ENCODE assay signal across 34 cellular contexts in genomic region chr19:11787536-11787935, GRCh38. TPM values are rescaled to one million over a fixed set of nuclear protein-coding genes. Genes with fewer than 3 reads are reported as not detected.
A peak's percentile ranks its signal among the peaks of the same experiment; 100 is the strongest.
DNase-seq lines count a peak whose midpoint lies in the region; ATAC-seq and TF ChIP-seq lines count a peak whose summit lies in the region.
"Had no signal": no experiment of that assay in that cellular context is flagged by ENCODE, and none has a peak within 500 bp of the region (broad histone marks: within the 10 kb centered on the region; RNA-seq: fewer than 3 reads in every experiment).

No MANE protein-coding gene starts in this region.

- TF ChIP-seq POLR2A in right lobe of liver (IDR thresholded peaks at IDR 0.05) (no peak), thyroid gland (IDR thresholded peaks at IDR 0.05) (no peak)

- TF ChIP-seq RAD21 in liver (IDR thresholded peaks at IDR 0.05): no peak

- peaks cover 0 to 9% (median 3%) of the 10 kb centered on the region in 4 donors for H3K36me3 ChIP-seq in liver (ENCODE audit: control insufficient read depth in 4 of 4, insufficient read depth in 3 of 4, low read depth in 1 of 4, low read length in 3 of 4)
- H3K36me3 ChIP-seq in right lobe of liver: no peaks in the 10 kb centered on the region
- H3K36me3 ChIP-seq in adipocyte (ENCODE audit: control insufficient read depth, insufficient read depth, low read length, severe bottlenecking): peaks cover 16% of the 10 kb centered on the region
- H3K36me3 ChIP-seq in thyroid gland: no peaks in the 10 kb centered on the region

- no peaks in the 10 kb centered on the region for H3K27me3 Mint-ChIP-seq in activated T-helper 2 cell treated with anti-CD3 and anti-CD28 coated beads, Interferon-gamma antibody, Interleukin-2, Interleukin-4, amounts not matched to agents 10 μg/mL and 5 μg/mL and 100 μg/mL, durations not matched to agents 14 hours and 24 hours and 36 hours (ENCODE audit: low read depth)
- H3K27me3 Mint-ChIP-seq: B cell; CD4-positive, alpha-beta memory T cell; CD4-positive, alpha-beta T cell; CD4-positive, CD25-positive, alpha-beta regulatory T cell; CD8-positive, alpha-beta memory T cell had no signal

- no peak overlapping the region for H3K27ac Mint-ChIP-seq in activated T-helper 2 cell treated with anti-CD3 and anti-CD28 coated beads, Interferon-gamma antibody, Interleukin-2, Interleukin-4, amounts not matched to agents 10 μg/mL and 5 μg/mL and 100 μg/mL, durations not matched to agents 14 hours and 24 hours and 36 hours
- H3K27ac Mint-ChIP-seq: B cell; CD14-positive monocyte; CD4-positive, alpha-beta memory T cell; CD4-positive, alpha-beta T cell; CD4-positive, CD25-positive, alpha-beta regulatory T cell; CD8-positive, alpha-beta memory T cell; CD8-positive, alpha-beta T cell had no signal

- peaks cover 73% of the 10 kb centered on the region for H3K9me3 Mint-ChIP-seq in activated T-helper 2 cell treated with anti-CD3 and anti-CD28 coated beads, Interferon-gamma antibody, Interleukin-2, Interleukin-4, amounts not matched to agents 10 μg/mL and 5 μg/mL and 100 μg/mL, durations not matched to agents 14 hours and 24 hours and 36 hours

- peak overlapping the region in 2 of 3 donors; percentile 22 to 34 for H3K4me3 ChIP-seq in liver (ENCODE audit: low read depth in 1 of 3, low read length in 3 of 3)
- H3K4me3 ChIP-seq in right lobe of liver: no peak overlapping the region
- H3K4me3 ChIP-seq in adipocyte (ENCODE audit: low read length): peak overlapping the region; percentile 62
- H3K4me3 ChIP-seq in thyroid gland (replicated peaks in 1 of 3): no peak overlapping the region
- H3K4me3 ChIP-seq: A549; BLaER1; BLaER1 treated with 17β-estradiol and CSF1 and Interleukin-3, amounts not matched to agents 10 nM and 100 nM had no signal

- no peak overlapping the region for H3K9ac ChIP-seq in liver (ENCODE audit: low read depth in 1 of 2, low read length in 2 of 2)
- H3K9ac ChIP-seq in adipocyte (ENCODE audit: low read length): no peak overlapping the region
- H3K9ac ChIP-seq: BLaER1; BLaER1 treated with 17β-estradiol and CSF1 and Interleukin-3, amounts not matched to agents 10 nM and 100 nM had no signal

- H3K9me3 ChIP-seq in liver (ENCODE audit: control insufficient read depth in 4 of 4, low read length in 3 of 4) (peaks cover 31 to 53% (median 40%) of the 10 kb centered on the region in 4 donors), right lobe of liver (peaks cover 2 to 69% (median 14%) of the 10 kb centered on the region in 4 donors), adipocyte (ENCODE audit: control insufficient read depth, low read length) (peaks cover 85% of the 10 kb centered on the region), thyroid gland (no peaks in the 10 kb centered on the region)
- H3K9me3 ChIP-seq: A549 had no signal

- peaks cover 26% of the 10 kb centered on the region for H3K36me3 Mint-ChIP-seq in activated T-helper 2 cell treated with anti-CD3 and anti-CD28 coated beads, Interferon-gamma antibody, Interleukin-2, Interleukin-4, amounts not matched to agents 10 μg/mL and 5 μg/mL and 100 μg/mL, durations not matched to agents 14 hours and 24 hours and 36 hours (ENCODE audit: low read depth)

- no peaks in the 10 kb centered on the region for H3K4me1 Mint-ChIP-seq in activated T-helper 2 cell treated with anti-CD3 and anti-CD28 coated beads, Interferon-gamma antibody, Interleukin-2, Interleukin-4, amounts not matched to agents 10 μg/mL and 5 μg/mL and 100 μg/mL, durations not matched to agents 14 hours and 24 hours and 36 hours (ENCODE audit: low read depth)
- H3K4me1 Mint-ChIP-seq: B cell; CD14-positive monocyte; CD4-positive, CD25-positive, alpha-beta regulatory T cell; CD8-positive, alpha-beta memory T cell had no signal

- no peak overlapping the region for H3K27ac ChIP-seq in liver (ENCODE audit: low read depth in 1 of 2, low read length in 2 of 2)
- H3K27ac ChIP-seq in right lobe of liver: no peak overlapping the region
- no peak overlapping the region for H3K27ac ChIP-seq in thyroid gland
- H3K27ac ChIP-seq: 22Rv1; A549; BLaER1; BLaER1 treated with 17β-estradiol and CSF1 and Interleukin-3, amounts not matched to agents 10 nM and 100 nM; C4-2B had no signal

- H3K4me1 ChIP-seq in liver (ENCODE audit: control insufficient read depth in 4 of 4, insufficient read depth in 4 of 4, low read length in 3 of 4) (no peaks in the 10 kb centered on the region), right lobe of liver (no peaks in the 10 kb centered on the region), adipocyte (ENCODE audit: control insufficient read depth, insufficient read depth, low read length) (no peaks in the 10 kb centered on the region), thyroid gland (no peaks in the 10 kb centered on the region)
- H3K4me1 ChIP-seq: A549; BE2C; BLaER1; BLaER1 treated with 17β-estradiol and CSF1 and Interleukin-3, amounts not matched to agents 10 nM and 100 nM; Caco-2 had no signal

- intact Hi-C loops in right lobe of liver (cut with DNase I) (no loop called here), thyroid gland (cut with DNase I) (no loop called here)
- intact Hi-C loops in activated T-helper 2 cell treated with anti-CD3 and anti-CD28 coated beads, Interferon-gamma antibody, Interleukin-2, Interleukin-4, amounts not matched to agents 10 μg/mL and 5 μg/mL and 100 μg/mL, durations not matched to agents 14 hours and 24 hours and 36 hours (cut with micrococcal nuclease): no loop called here

- DNase-seq in right lobe of liver (no peak), adipocyte (ENCODE audit: low read depth) (no peak), thyroid gland (peak; percentile 56 to 61)
- DNase-seq in stimulated activated naive CD8-positive, alpha-beta T cell treated with anti-CD3 and anti-CD28 coated beads, Interleukin-15, Interleukin-2, amounts not matched to agents 100 U/mL and 50 U/mL, for 24 hours: no peak
- DNase-seq in activated T-helper 2 cell treated with anti-CD3 and anti-CD28 coated beads, Interferon-gamma antibody, Interleukin-2, Interleukin-4, amounts not matched to agents 10 μg/mL and 5 μg/mL and 100 μg/mL, durations not matched to agents 14 hours and 24 hours and 36 hours (ENCODE audit: low spot score): no peak
- DNase-seq: 8988T; ACHN; AML-193; BE2C; C1 segment of cervical spinal cord; Caco-2; Calu3; CD4-positive, alpha-beta memory T cell; CD4-positive, alpha-beta T cell; CD4-positive, CD25-positive, alpha-beta regulatory T cell; CD8-positive, alpha-beta memory T cell; CD8-positive, alpha-beta T cell; COR-L47; DMS 273 treated with DMSO at 0.1 percent for 48 hours; DMS153; DMS53; DMS79; DMS79 treated with DMSO at 0.1 percent for 48 hours; DND-41; EL had no signal

- no peak for TF ChIP-seq CTCF in liver (IDR thresholded peaks at IDR 0.05; ENCODE audit: low read depth, low read length, missing input control)
- no peak for TF ChIP-seq CTCF in right lobe of liver (IDR thresholded peaks at IDR 0.05)
- TF ChIP-seq CTCF in thyroid gland (IDR thresholded peaks at IDR 0.05): no peak

- ATAC-seq in right lobe of liver: no peak
- no peak for ATAC-seq in stimulated activated naive CD8-positive, alpha-beta T cell treated with anti-CD3 and anti-CD28 coated beads, Interleukin-15, Interleukin-2, amounts not matched to agents 100 U/mL and 50 U/mL, for 24 hours
- ATAC-seq: A549; CD8-positive, alpha-beta T cell had no signal

- 77% methylated on average over 3 of the region's 3 CpGs for WGBS in liver
- WGBS in right lobe of liver (ENCODE audit: insufficient coverage, low coverage, low lambda C conversion rate, missing lambda C conversion rate): 77% methylated on average over 3 of the region's 3 CpGs
- 41 to 53% methylated on average over 3 of the region's 3 CpGs for WGBS in thyroid gland, 2 donors

- H3K27me3 ChIP-seq in liver (ENCODE audit: control insufficient read depth in 4 of 4, insufficient read depth in 4 of 4, low read length in 3 of 4): no peaks in the 10 kb centered on the region
- H3K27me3 ChIP-seq in right lobe of liver: no peaks in the 10 kb centered on the region
- no peaks in the 10 kb centered on the region for H3K27me3 ChIP-seq in adipocyte (replicated peaks; ENCODE audit: control insufficient read depth, insufficient read depth, low read length)
- H3K27me3 ChIP-seq in thyroid gland: no peaks in the 10 kb centered on the region
- H3K27me3 ChIP-seq: BE2C; BLaER1; BLaER1 treated with 17β-estradiol and CSF1 and Interleukin-3, amounts not matched to agents 10 nM and 100 nM had no signal

- H3K4me3 Mint-ChIP-seq in activated T-helper 2 cell treated with anti-CD3 and anti-CD28 coated beads, Interferon-gamma antibody, Interleukin-2, Interleukin-4, amounts not matched to agents 10 μg/mL and 5 μg/mL and 100 μg/mL, durations not matched to agents 14 hours and 24 hours and 36 hours (ENCODE audit: low read depth): no peak overlapping the region
- H3K4me3 Mint-ChIP-seq: B cell; CD14-positive monocyte; CD4-positive, alpha-beta memory T cell; CD4-positive, alpha-beta T cell; CD4-positive, CD25-positive, alpha-beta regulatory T cell; CD8-positive, alpha-beta memory T cell; CD8-positive, alpha-beta T cell had no signal

TF ChIP-seq in liver, 16 proteins besides CTCF, POLR2A, EP300 and RAD21 (continues in another document):
- no peak for TF ChIP-seq SP1 (IDR thresholded peaks at IDR 0.05)
- TF ChIP-seq FOXA1 (IDR thresholded peaks at IDR 0.05): no peak

RNA-seq across cellular contexts. Expression of gene ZNF491, which starts 10.8 kb away (rescaled TPM):
- 1 to 10 TPM in 1 of 2 donors, under 1 TPM in 1; 0.98 to 1.8 TPM for total RNA-seq in liver
- polyA plus RNA-seq in liver: under 1 TPM; 0.24 to 0.51 TPM
- 1 to 10 TPM in 2 of 6 experiments, under 1 TPM in 4; 0.37 to 1.3 (median 0.98) TPM for total RNA-seq in right lobe of liver
- 1 to 10 TPM; 2.9 to 3.2 (median 3.1) TPM for total RNA-seq in thyroid gland
- 0.67 and 0.82 TPM in 2 replicates for total RNA-seq in activated T-helper 2 cell treated with anti-CD3 and anti-CD28 coated beads, Interferon-gamma antibody, Interleukin-2, Interleukin-4, amounts not matched to agents 10 μg/mL and 5 μg/mL and 100 μg/mL, durations not matched to agents 14 hours and 24 hours and 36 hours
- total RNA-seq: A172 had no signal
- polyA plus RNA-seq: A549; CD8-positive, alpha-beta memory T cell had no signal

RNA-seq across cellular contexts. Expression of gene ZNF441, which starts 20.7 kb away (rescaled TPM):
- 1 to 10 TPM; 7.1 to 7.4 TPM for total RNA-seq in liver
- polyA plus RNA-seq in liver: 1 to 10 TPM; 1.8 to 4.2 TPM
- 1 to 10 TPM; 2.6 to 4.4 (median 3.2) TPM for total RNA-seq in right lobe of liver
- 10 to 100 TPM; 17.8 to 56.4 (median 24.2) TPM for total RNA-seq in thyroid gland
- 4.2 and 4.9 TPM in 2 replicates for total RNA-seq in activated T-helper 2 cell treated with anti-CD3 and anti-CD28 coated beads, Interferon-gamma antibody, Interleukin-2, Interleukin-4, amounts not matched to agents 10 μg/mL and 5 μg/mL and 100 μg/mL, durations not matched to agents 14 hours and 24 hours and 36 hours

RNA-seq across cellular contexts. Expression of gene ZNF440, which starts 26.5 kb away (rescaled TPM):
- 1 to 10 TPM; 7.2 to 8.5 TPM for total RNA-seq in liver
- 1 to 10 TPM; 1.3 to 1.5 TPM for polyA plus RNA-seq in liver
- total RNA-seq in right lobe of liver: 1 to 10 TPM; 2.0 to 5.6 (median 3.7) TPM
- 10 to 100 TPM; 11.9 to 16.0 (median 13.8) TPM for total RNA-seq in thyroid gland
- total RNA-seq in activated T-helper 2 cell treated with anti-CD3 and anti-CD28 coated beads, Interferon-gamma antibody, Interleukin-2, Interleukin-4, amounts not matched to agents 10 μg/mL and 5 μg/mL and 100 μg/mL, durations not matched to agents 14 hours and 24 hours and 36 hours: 10.8 and 11.0 TPM in 2 replicates

RNA-seq across cellular contexts. Expression of gene ZNF823, which starts 48.8 kb away (rescaled TPM):
- total RNA-seq in liver (1 to 10 TPM; 3.1 to 6.4 TPM), right lobe of liver (1 to 10 TPM; 2.9 to 5.1 (median 3.4) TPM), thyroid gland (10 to 100 TPM in 1 of 4 donors, 1 to 10 TPM in 3; 7.4 to 11.7 (median 9.1) TPM)
- 1 to 10 TPM; 2.4 to 3.0 TPM for polyA plus RNA-seq in liver
- total RNA-seq in activated T-helper 2 cell treated with anti-CD3 and anti-CD28 coated beads, Interferon-gamma antibody, Interleukin-2, Interleukin-4, amounts not matched to agents 10 μg/mL and 5 μg/mL and 100 μg/mL, durations not matched to agents 14 hours and 24 hours and 36 hours: 3.6 TPM in 2 replicates

Comparison
In these comparisons a context has a peak if more than half of its experiments do, and no peak if none do; other contexts are left out.
1. H3K4me3 ChIP-seq: peak in liver (2 of 3) and adipocyte (single experiment); none in right lobe of liver (0 of 3) and thyroid gland (0 of 3).
2. DNase-seq: peak in thyroid gland (2 of 2); none in right lobe of liver (0 of 3), adipocyte (single experiment), stimulated activated naive CD8-positive, alpha-beta T cell treated with anti-CD3 and anti-CD28 coated beads, Interleukin-15, Interleukin-2, amounts not matched to agents 100 U/mL and 50 U/mL, for 24 hours (single experiment) and activated T-helper 2 cell treated with anti-CD3 and anti-CD28 coated beads, Interferon-gamma antibody, Interleukin-2, Interleukin-4, amounts not matched to agents 10 μg/mL and 5 μg/mL and 100 μg/mL, durations not matched to agents 14 hours and 24 hours and 36 hours (single experiment).